In genomic region chr1:90133133-90133532, GRCh38 we compare ENCODE assay signal across 8 cellular contexts.
A peak's percentile ranks its signal among the peaks of the same experiment; 100 is the strongest.
DNase-seq lines count a peak whose midpoint lies in the region; ATAC-seq and TF ChIP-seq lines count a peak whose summit lies in the region.

No MANE protein-coding gene starts in this region.

- no peaks in the 10 kb centered on the region for H3K36me3 ChIP-seq in OCI-LY3 (replicated peaks; ENCODE audit: low read depth, low read length)
- H3K36me3 ChIP-seq in esophagus squamous epithelium, result no peaks in the 10 kb centered on the region

- TF ChIP-seq POLR2A in esophagus squamous epithelium (IDR thresholded peaks at IDR 0.05), result no peak

- no peak overlapping the region for H3K4me3 Mint-ChIP-seq in stimulated activated naive B cell treated with anti-CD40 and anti-IgM and Interleukin-4, amounts not matched to agents 10 μg/mL and 1 μg/mL and 100 μg/mL, for 72 hours
- no peak overlapping the region for H3K4me3 Mint-ChIP-seq in activated T-cell treated with anti-CD3 and anti-CD28 coated beads, Interleukin-2, amount 50 U/mL, for 24 hours

- peak; percentile 52 to 62 for ATAC-seq in stimulated activated naive B cell treated with anti-CD40 and anti-IgM and Interleukin-4, amounts not matched to agents 10 μg/mL and 1 μg/mL and 100 μg/mL, for 72 hours (replicated peaks)
- no peak for ATAC-seq in GM19452 (IDR thresholded peaks at IDR 0.05; ENCODE audit: unreplicated experiment)
- ATAC-seq in GM19397 (IDR thresholded peaks at IDR 0.05; ENCODE audit: unreplicated experiment), result no peak

- H3K36me3 Mint-ChIP-seq in stimulated activated naive B cell treated with anti-CD40 and anti-IgM and Interleukin-4, amounts not matched to agents 10 μg/mL and 1 μg/mL and 100 μg/mL, for 72 hours, result peaks cover 0 to 1% of the 10 kb centered on the region in 2 donors
- no peaks in the 10 kb centered on the region for H3K36me3 Mint-ChIP-seq in activated T-cell treated with anti-CD3 and anti-CD28 coated beads, Interleukin-2, amount 50 U/mL, for 24 hours (ENCODE audit: low read depth)

- H3K79me2 ChIP-seq in OCI-LY3 (ENCODE audit: low read length), result no peaks in the 10 kb centered on the region

- TF ChIP-seq CTCF in OCI-LY3 (IDR thresholded peaks at IDR 0.05; ENCODE audit: low read depth, low read length), result peak; percentile 72
- TF ChIP-seq CTCF in esophagus squamous epithelium (IDR thresholded peaks at IDR 0.05), result peak in 4 of 6 experiments; percentile 14 to 49 (median 32)

- peak; percentile 70 for TF ChIP-seq RAD21 in Ishikawa (IDR thresholded peaks at IDR 0.05; ENCODE audit: low read depth)

- H3K9me3 ChIP-seq in OCI-LY3 (ENCODE audit: insufficient read depth, low read length), result no peaks in the 10 kb centered on the region
- H3K9me3 ChIP-seq in esophagus squamous epithelium, result no peaks in the 10 kb centered on the region

- H3K9ac ChIP-seq in OCI-LY3 (ENCODE audit: low read length), result no peak overlapping the region

- H3K4me2 ChIP-seq in OCI-LY3 (ENCODE audit: low read length), result peak overlapping the region; percentile 46

- peaks cover 4% of the 10 kb centered on the region; the same call in 1 of the 2 replicates for H3K4me1 ChIP-seq in OCI-LY3 (ENCODE audit: low read length)
- H3K4me1 ChIP-seq in esophagus squamous epithelium, result no peaks in the 10 kb centered on the region

- peak overlapping the region; percentile 15 for H2AFZ ChIP-seq in OCI-LY3 (ENCODE audit: low read depth, low read length)

- DNase-seq in DMS53 (lab: John Stamatoyannopoulos, UW) (peak; percentile 86), esophagus squamous epithelium (lab: John Stamatoyannopoulos, UW) (no peak)
- no peak for DNase-seq in stimulated activated naive B cell treated with anti-CD40 and anti-IgM and Interleukin-4, amounts not matched to agents 10 μg/mL and 1 μg/mL and 100 μg/mL, for 72 hours
- DNase-seq in activated T-cell treated with anti-CD3 and anti-CD28 coated beads, Interleukin-2, amount 50 U/mL, for 24 hours, result no peak

- H3K9me3 Mint-ChIP-seq in stimulated activated naive B cell treated with anti-CD40 and anti-IgM and Interleukin-4, amounts not matched to agents 10 μg/mL and 1 μg/mL and 100 μg/mL, for 72 hours, result peaks cover 2 to 7% of the 10 kb centered on the region in 2 donors
- no peaks in the 10 kb centered on the region for H3K9me3 Mint-ChIP-seq in activated T-cell treated with anti-CD3 and anti-CD28 coated beads, Interleukin-2, amount 50 U/mL, for 24 hours

- no peak overlapping the region for H3K27ac ChIP-seq in OCI-LY3 (ENCODE audit: low read length)
- H3K27ac ChIP-seq in esophagus squamous epithelium, result no peak overlapping the region

- H3K27me3 Mint-ChIP-seq in stimulated activated naive B cell treated with anti-CD40 and anti-IgM and Interleukin-4, amounts not matched to agents 10 μg/mL and 1 μg/mL and 100 μg/mL, for 72 hours, result peaks cover 5 to 18% of the 10 kb centered on the region in 2 donors
- peaks cover 21% of the 10 kb centered on the region for H3K27me3 Mint-ChIP-seq in activated T-cell treated with anti-CD3 and anti-CD28 coated beads, Interleukin-2, amount 50 U/mL, for 24 hours

- no peak for TF ChIP-seq EP300 in Ishikawa (IDR thresholded peaks at IDR 0.05; ENCODE audit: borderline replicate concordance)

- no peaks in the 10 kb centered on the region for H3K4me1 Mint-ChIP-seq in stimulated activated naive B cell treated with anti-CD40 and anti-IgM and Interleukin-4, amounts not matched to agents 10 μg/mL and 1 μg/mL and 100 μg/mL, for 72 hours
- no peaks in the 10 kb centered on the region for H3K4me1 Mint-ChIP-seq in activated T-cell treated with anti-CD3 and anti-CD28 coated beads, Interleukin-2, amount 50 U/mL, for 24 hours (ENCODE audit: low read depth)

- WGBS in esophagus squamous epithelium, 2 donors, result 2 to 3% methylated on average over 2 of the region's 2 CpGs

- H3K4me3 ChIP-seq in OCI-LY3 (ENCODE audit: low read length) (no peak overlapping the region; the same call in 1 of the 2 replicates), esophagus squamous epithelium (no peak overlapping the region)

- H4K20me1 ChIP-seq in OCI-LY3 (ENCODE audit: insufficient read depth, low read length), result no peaks in the 10 kb centered on the region

- intact Hi-C loops in esophagus squamous epithelium (cut with DNase I), result no loop called here

- no peak overlapping the region for H3K27ac Mint-ChIP-seq in stimulated activated naive B cell treated with anti-CD40 and anti-IgM and Interleukin-4, amounts not matched to agents 10 μg/mL and 1 μg/mL and 100 μg/mL, for 72 hours
- H3K27ac Mint-ChIP-seq in activated T-cell treated with anti-CD3 and anti-CD28 coated beads, Interleukin-2, amount 50 U/mL, for 24 hours, result no peak overlapping the region

- H3K27me3 ChIP-seq in OCI-LY3 (ENCODE audit: low read depth, low read length) (no peaks in the 10 kb centered on the region), esophagus squamous epithelium (peaks cover 0 to 4% (median 0%) of the 10 kb centered on the region in 4 donors)

TF ChIP-seq in Ishikawa, 13 proteins besides CTCF, POLR2A, EP300 and RAD21:
- TF ChIP-seq YY1 (IDR thresholded peaks at IDR 0.05; ENCODE audit: low read depth) (no peak), NFIC (IDR thresholded peaks at IDR 0.05) (no peak), FOXM1 (IDR thresholded peaks at IDR 0.05; ENCODE audit: borderline replicate concordance, low read depth) (no peak)

Comparison
In these comparisons a context has a peak if more than half of its experiments do, and no peak if none do; other contexts are left out.
1. ATAC-seq: peak in stimulated activated naive B cell treated with anti-CD40 and anti-IgM and Interleukin-4, amounts not matched to agents 10 μg/mL and 1 μg/mL and 100 μg/mL, for 72 hours (2 of 2); none in GM19452 (single experiment) and GM19397 (single experiment).